ENCODE assay signal across 8 cellular contexts in genomic region chr3:11770477-11771381, GRCh38.
A peak's percentile ranks its signal among the peaks of the same experiment; 100 is the strongest.
DNase-seq lines count a peak whose midpoint lies in the region; ATAC-seq and TF ChIP-seq lines count a peak whose summit lies in the region.

No MANE protein-coding gene starts in this region.

- WGBS in right lobe of liver (ENCODE audit: insufficient coverage, low coverage, low lambda C conversion rate, missing lambda C conversion rate), result 23% methylated on average over 16 of the region's 20 CpGs

- H3K9me3 Mint-ChIP-seq in activated CD4-positive, alpha-beta T cell treated with anti-CD3 and anti-CD28 coated beads, Interleukin-2, amount 10 ng/mL, durations not matched to agents 24 days and 14 days, result no peaks in the 10 kb centered on the region

- no peak for DNase-seq in Right ventricle myocardium inferior (ENCODE audit: missing footprints)
- DNase-seq in cardiac septum (ENCODE audit: low spot score), result no peak
- DNase-seq in NCI-H2196 (lab: John Stamatoyannopoulos, UW; ENCODE audit: unreplicated experiment), result peak; percentile 71
- DNase-seq in activated CD4-positive, alpha-beta T cell treated with anti-CD3 and anti-CD28 coated beads, Interleukin-2, amount 10 ng/mL, durations not matched to agents 24 days and 14 days, result peak; percentile 94
- DNase-seq in dedifferentiated amniotic fluid mesenchymal stem cell (ENCODE audit: extremely low spot score), result peak; percentile 78
- DNase-seq in right lobe of liver, result peak in 2 of 3 donors; percentile 60 to 70
- DNase-seq in stimulated activated CD4-positive, alpha-beta T cell treated with anti-CD3 and anti-CD28 coated beads, TNF-alpha, amount 100 ng/mL, for 1 hour (ENCODE audit: low read depth in 3 of 3, low spot score in 1 of 3), result peak; percentile 36 to 59 (median 45)

- intact Hi-C loops in Right ventricle myocardium inferior (cut with DNase I) (no loop called here), cardiac septum (cut with DNase I) (no loop called here), right lobe of liver (cut with DNase I) (no loop called here)
- intact Hi-C loops in activated CD4-positive, alpha-beta T cell treated with anti-CD3 and anti-CD28 coated beads, Interleukin-2, amount 10 ng/mL, durations not matched to agents 24 days and 14 days (cut with micrococcal nuclease), result loop anchor here (2.0 to 5.0 kb wide), 2 partner anchors 14 to 53 kb away; no protein-coding TSS in a partner anchor

- no peak overlapping the region for H3K4me3 ChIP-seq in right lobe of liver

- peaks cover 19% of the 10 kb centered on the region for H3K4me1 Mint-ChIP-seq in activated CD4-positive, alpha-beta T cell treated with anti-CD3 and anti-CD28 coated beads, Interleukin-2, amount 10 ng/mL, durations not matched to agents 24 days and 14 days

- H3K27me3 Mint-ChIP-seq in activated CD4-positive, alpha-beta T cell treated with anti-CD3 and anti-CD28 coated beads, Interleukin-2, amount 10 ng/mL, durations not matched to agents 24 days and 14 days, result no peaks in the 10 kb centered on the region

- ATAC-seq in Right ventricle myocardium inferior (peak; percentile 72), HG03064 (IDR thresholded peaks at IDR 0.05; ENCODE audit: low read depth, unreplicated experiment) (peak; percentile 99), right lobe of liver (peak; percentile 83 to 94 (median 88))

- H3K27ac Mint-ChIP-seq in activated CD4-positive, alpha-beta T cell treated with anti-CD3 and anti-CD28 coated beads, Interleukin-2, amount 10 ng/mL, durations not matched to agents 24 days and 14 days, result peak overlapping the region; percentile 83

- TF ChIP-seq CTCF in right lobe of liver (IDR thresholded peaks at IDR 0.05), result no peak

- H3K4me3 Mint-ChIP-seq in activated CD4-positive, alpha-beta T cell treated with anti-CD3 and anti-CD28 coated beads, Interleukin-2, amount 10 ng/mL, durations not matched to agents 24 days and 14 days, result peak overlapping the region; percentile 24

- H3K36me3 ChIP-seq in right lobe of liver, result no peaks in the 10 kb centered on the region

- no peaks in the 10 kb centered on the region for H3K4me1 ChIP-seq in right lobe of liver

- no peaks in the 10 kb centered on the region for H3K36me3 Mint-ChIP-seq in activated CD4-positive, alpha-beta T cell treated with anti-CD3 and anti-CD28 coated beads, Interleukin-2, amount 10 ng/mL, durations not matched to agents 24 days and 14 days (ENCODE audit: low read depth)

- no peak overlapping the region for H3K27ac ChIP-seq in right lobe of liver

- H3K9me3 ChIP-seq in right lobe of liver, result no peaks in the 10 kb centered on the region

- no peaks in the 10 kb centered on the region for H3K27me3 ChIP-seq in right lobe of liver

- no peak for TF ChIP-seq POLR2A in right lobe of liver (IDR thresholded peaks at IDR 0.05)

Comparison
In these comparisons a context has a peak if more than half of its experiments do, and no peak if none do; other contexts are left out.
1. DNase-seq: peak in NCI-H2196 (single experiment), activated CD4-positive, alpha-beta T cell treated with anti-CD3 and anti-CD28 coated beads, Interleukin-2, amount 10 ng/mL, durations not matched to agents 24 days and 14 days (single experiment), dedifferentiated amniotic fluid mesenchymal stem cell (single experiment), right lobe of liver (2 of 3) and stimulated activated CD4-positive, alpha-beta T cell treated with anti-CD3 and anti-CD28 coated beads, TNF-alpha, amount 100 ng/mL, for 1 hour (3 of 3); none in Right ventricle myocardium inferior (single experiment) and cardiac septum (single experiment).
2. Peak in every context shown above with its lines, with median percentiles within 50 percentile points of each other: ATAC-seq.